1 cellular context compared by ENCODE assay signal in genomic region chr19:43532962-43533545, GRCh38.
TF ChIP-seq lines count a peak whose summit lies in the region.

Gene ZNF575 (plus strand): TSS chr19:43533188. CDS start chr19:43534423, 1,235 bp downstream.

TF ChIP-seq in HepG2, 621 proteins besides CTCF, POLR2A, EP300 and RAD21 (continued from another document and continues in another):
- TF ChIP-seq, protein P1, sequence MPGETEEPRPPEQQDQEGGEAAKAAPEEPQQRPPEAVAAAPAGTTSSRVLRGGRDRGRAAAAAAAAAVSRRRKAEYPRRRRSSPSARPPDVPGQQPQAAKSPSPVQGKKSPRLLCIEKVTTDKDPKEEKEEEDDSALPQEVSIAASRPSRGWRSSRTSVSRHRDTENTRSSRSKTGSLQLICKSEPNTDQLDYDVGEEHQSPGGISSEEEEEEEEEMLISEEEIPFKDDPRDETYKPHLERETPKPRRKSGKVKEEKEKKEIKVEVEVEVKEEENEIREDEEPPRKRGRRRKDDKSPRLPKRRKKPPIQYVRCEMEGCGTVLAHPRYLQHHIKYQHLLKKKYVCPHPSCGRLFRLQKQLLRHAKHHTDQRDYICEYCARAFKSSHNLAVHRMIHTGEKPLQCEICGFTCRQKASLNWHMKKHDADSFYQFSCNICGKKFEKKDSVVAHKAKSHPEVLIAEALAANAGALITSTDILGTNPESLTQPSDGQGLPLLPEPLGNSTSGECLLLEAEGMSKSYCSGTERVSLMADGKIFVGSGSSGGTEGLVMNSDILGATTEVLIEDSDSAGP (CRISPR knock-in tag; IDR thresholded peaks at IDR 0.05; ENCODE audit: borderline replicate concordance): peak; percentile 58; the same call in 1 of the 2 replicates
- TF ChIP-seq, protein P2, sequence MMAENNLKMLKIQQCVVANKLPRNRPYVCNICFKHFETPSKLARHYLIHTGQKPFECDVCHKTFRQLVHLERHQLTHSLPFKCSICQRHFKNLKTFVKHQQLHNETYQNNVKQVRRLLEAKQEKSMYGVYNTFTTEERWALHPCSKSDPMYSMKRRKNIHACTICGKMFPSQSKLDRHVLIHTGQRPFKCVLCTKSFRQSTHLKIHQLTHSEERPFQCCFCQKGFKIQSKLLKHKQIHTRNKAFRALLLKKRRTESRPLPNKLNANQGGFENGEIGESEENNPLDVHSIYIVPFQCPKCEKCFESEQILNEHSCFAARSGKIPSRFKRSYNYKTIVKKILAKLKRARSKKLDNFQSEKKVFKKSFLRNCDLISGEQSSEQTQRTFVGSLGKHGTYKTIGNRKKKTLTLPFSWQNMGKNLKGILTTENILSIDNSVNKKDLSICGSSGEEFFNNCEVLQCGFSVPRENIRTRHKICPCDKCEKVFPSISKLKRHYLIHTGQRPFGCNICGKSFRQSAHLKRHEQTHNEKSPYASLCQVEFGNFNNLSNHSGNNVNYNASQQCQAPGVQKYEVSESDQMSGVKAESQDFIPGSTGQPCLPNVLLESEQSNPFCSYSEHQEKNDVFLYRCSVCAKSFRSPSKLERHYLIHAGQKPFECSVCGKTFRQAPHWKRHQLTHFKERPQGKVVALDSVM (CRISPR knock-in tag; IDR thresholded peaks at IDR 0.05): no peak
- TF ChIP-seq, protein P3, sequence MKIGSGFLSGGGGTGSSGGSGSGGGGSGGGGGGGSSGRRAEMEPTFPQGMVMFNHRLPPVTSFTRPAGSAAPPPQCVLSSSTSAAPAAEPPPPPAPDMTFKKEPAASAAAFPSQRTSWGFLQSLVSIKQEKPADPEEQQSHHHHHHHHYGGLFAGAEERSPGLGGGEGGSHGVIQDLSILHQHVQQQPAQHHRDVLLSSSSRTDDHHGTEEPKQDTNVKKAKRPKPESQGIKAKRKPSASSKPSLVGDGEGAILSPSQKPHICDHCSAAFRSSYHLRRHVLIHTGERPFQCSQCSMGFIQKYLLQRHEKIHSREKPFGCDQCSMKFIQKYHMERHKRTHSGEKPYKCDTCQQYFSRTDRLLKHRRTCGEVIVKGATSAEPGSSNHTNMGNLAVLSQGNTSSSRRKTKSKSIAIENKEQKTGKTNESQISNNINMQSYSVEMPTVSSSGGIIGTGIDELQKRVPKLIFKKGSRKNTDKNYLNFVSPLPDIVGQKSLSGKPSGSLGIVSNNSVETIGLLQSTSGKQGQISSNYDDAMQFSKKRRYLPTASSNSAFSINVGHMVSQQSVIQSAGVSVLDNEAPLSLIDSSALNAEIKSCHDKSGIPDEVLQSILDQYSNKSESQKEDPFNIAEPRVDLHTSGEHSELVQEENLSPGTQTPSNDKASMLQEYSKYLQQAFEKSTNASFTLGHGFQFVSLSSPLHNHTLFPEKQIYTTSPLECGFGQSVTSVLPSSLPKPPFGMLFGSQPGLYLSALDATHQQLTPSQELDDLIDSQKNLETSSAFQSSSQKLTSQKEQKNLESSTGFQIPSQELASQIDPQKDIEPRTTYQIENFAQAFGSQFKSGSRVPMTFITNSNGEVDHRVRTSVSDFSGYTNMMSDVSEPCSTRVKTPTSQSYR (CRISPR knock-in tag; IDR thresholded peaks at IDR 0.05; ENCODE audit: borderline replicate concordance): peak; percentile 44; the same call in 1 of the 2 replicates
- TF ChIP-seq ZNF333 (CRISPR knock-in tag; IDR thresholded peaks at IDR 0.05; ENCODE audit: borderline replicate concordance) (no peak), ELF1 (CRISPR knock-in tag; IDR thresholded peaks at IDR 0.05) (no peak), PATZ1 (CRISPR knock-in tag; IDR thresholded peaks at IDR 0.05) (0 out of 2 replicates have a peak, but pooled peaks have one; percentile 27), GABPB1 (CRISPR knock-in tag; IDR thresholded peaks at IDR 0.05) (peak; percentile 48; the same call in 1 of the 2 replicates), ZBTB14 (CRISPR knock-in tag; IDR thresholded peaks at IDR 0.05) (peak; percentile 87), AKAP8 (CRISPR knock-in tag; IDR thresholded peaks at IDR 0.05) (0 out of 2 replicates have a peak, but pooled peaks have one; percentile 57), ZBTB39 (CRISPR knock-in tag; IDR thresholded peaks at IDR 0.05) (no peak), RNF219 (CRISPR knock-in tag; IDR thresholded peaks at IDR 0.05) (no peak), ZBED4 (CRISPR knock-in tag; IDR thresholded peaks at IDR 0.05; ENCODE audit: borderline replicate concordance) (no peak), HES4 (CRISPR knock-in tag; IDR thresholded peaks at IDR 0.05; ENCODE audit: borderline replicate concordance) (no peak), HOXA3 (CRISPR knock-in tag; IDR thresholded peaks at IDR 0.05) (peak; percentile 43; the same call in 1 of the 2 replicates), PAXIP1 (CRISPR knock-in tag; conservative IDR thresholded peaks at IDR 0.05) (no peak), AGO2 (optimal IDR thresholded peaks at IDR 0.05; ENCODE audit: low read depth, low read length) (peak; percentile 54), ZNF788 (CRISPR knock-in tag; IDR thresholded peaks at IDR 0.05; ENCODE audit: borderline replicate concordance) (no peak), NFKBIZ (CRISPR knock-in tag; IDR thresholded peaks at IDR 0.05) (no peak), RBFOX2 (IDR thresholded peaks at IDR 0.05; ENCODE audit: low read depth, low read length) (peak; percentile 53), ZFY (CRISPR knock-in tag; IDR thresholded peaks at IDR 0.05) (0 out of 2 replicates have a peak, but pooled peaks have one; percentile 23), HNRNPLL (IDR thresholded peaks at IDR 0.05; ENCODE audit: low read depth, low read length, poor library complexity, severe bottlenecking) (peak; percentile 99), SPEN (CRISPR knock-in tag; IDR thresholded peaks at IDR 0.05; ENCODE audit: low read depth) (0 out of 2 replicates have a peak, but pooled peaks have one; percentile 37), ZNF780A (CRISPR knock-in tag; IDR thresholded peaks at IDR 0.05) (no peak), ZNF674 (CRISPR knock-in tag; IDR thresholded peaks at IDR 0.05; ENCODE audit: low read depth) (no peak), YEATS4 (CRISPR knock-in tag; IDR thresholded peaks at IDR 0.05; ENCODE audit: borderline replicate concordance) (no peak), ZNF883 (CRISPR knock-in tag; IDR thresholded peaks at IDR 0.05; ENCODE audit: not compliant biosample characterization) (no peak), SP140L (CRISPR knock-in tag; IDR thresholded peaks at IDR 0.05; ENCODE audit: borderline replicate concordance) (no peak), MAF1 (CRISPR knock-in tag; IDR thresholded peaks at IDR 0.05; ENCODE audit: borderline replicate concordance) (no peak)
- TF ChIP-seq, protein P4, sequence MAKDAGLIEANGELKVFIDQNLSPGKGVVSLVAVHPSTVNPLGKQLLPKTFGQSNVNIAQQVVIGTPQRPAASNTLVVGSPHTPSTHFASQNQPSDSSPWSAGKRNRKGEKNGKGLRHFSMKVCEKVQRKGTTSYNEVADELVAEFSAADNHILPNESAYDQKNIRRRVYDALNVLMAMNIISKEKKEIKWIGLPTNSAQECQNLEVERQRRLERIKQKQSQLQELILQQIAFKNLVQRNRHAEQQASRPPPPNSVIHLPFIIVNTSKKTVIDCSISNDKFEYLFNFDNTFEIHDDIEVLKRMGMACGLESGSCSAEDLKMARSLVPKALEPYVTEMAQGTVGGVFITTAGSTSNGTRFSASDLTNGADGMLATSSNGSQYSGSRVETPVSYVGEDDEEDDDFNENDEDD (CRISPR knock-in tag; IDR thresholded peaks at IDR 0.05; ENCODE audit: borderline replicate concordance): 0 out of 2 replicates have a peak, but pooled peaks have one; percentile 17
